ENCODE assay signal across 1 cellular context in the genomic region with DNA sequence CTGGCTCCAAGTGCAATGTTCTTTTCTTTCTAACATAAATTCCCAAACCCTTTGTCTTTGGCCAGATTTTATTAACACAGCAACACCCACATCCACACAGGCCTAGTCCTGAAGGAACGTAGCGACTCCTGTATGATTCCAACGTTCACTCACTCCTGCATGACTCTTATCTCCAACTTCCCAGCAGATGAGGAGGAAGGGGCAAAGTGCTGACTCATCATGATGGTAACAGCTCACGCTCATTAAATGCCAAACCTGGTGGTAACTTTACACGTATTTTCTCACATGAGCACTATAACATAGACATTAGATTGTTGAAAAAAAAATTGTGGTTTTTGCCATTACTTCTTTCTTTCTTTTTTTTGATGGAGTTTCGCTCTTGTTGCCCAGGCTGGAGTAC.
TF ChIP-seq lines count a peak whose summit lies in the region.

No MANE protein-coding gene starts in this region.

TF ChIP-seq in GM23338, 12 proteins besides CTCF, POLR2A, EP300 and RAD21 (continued from another document):
- TF ChIP-seq, protein P1, sequence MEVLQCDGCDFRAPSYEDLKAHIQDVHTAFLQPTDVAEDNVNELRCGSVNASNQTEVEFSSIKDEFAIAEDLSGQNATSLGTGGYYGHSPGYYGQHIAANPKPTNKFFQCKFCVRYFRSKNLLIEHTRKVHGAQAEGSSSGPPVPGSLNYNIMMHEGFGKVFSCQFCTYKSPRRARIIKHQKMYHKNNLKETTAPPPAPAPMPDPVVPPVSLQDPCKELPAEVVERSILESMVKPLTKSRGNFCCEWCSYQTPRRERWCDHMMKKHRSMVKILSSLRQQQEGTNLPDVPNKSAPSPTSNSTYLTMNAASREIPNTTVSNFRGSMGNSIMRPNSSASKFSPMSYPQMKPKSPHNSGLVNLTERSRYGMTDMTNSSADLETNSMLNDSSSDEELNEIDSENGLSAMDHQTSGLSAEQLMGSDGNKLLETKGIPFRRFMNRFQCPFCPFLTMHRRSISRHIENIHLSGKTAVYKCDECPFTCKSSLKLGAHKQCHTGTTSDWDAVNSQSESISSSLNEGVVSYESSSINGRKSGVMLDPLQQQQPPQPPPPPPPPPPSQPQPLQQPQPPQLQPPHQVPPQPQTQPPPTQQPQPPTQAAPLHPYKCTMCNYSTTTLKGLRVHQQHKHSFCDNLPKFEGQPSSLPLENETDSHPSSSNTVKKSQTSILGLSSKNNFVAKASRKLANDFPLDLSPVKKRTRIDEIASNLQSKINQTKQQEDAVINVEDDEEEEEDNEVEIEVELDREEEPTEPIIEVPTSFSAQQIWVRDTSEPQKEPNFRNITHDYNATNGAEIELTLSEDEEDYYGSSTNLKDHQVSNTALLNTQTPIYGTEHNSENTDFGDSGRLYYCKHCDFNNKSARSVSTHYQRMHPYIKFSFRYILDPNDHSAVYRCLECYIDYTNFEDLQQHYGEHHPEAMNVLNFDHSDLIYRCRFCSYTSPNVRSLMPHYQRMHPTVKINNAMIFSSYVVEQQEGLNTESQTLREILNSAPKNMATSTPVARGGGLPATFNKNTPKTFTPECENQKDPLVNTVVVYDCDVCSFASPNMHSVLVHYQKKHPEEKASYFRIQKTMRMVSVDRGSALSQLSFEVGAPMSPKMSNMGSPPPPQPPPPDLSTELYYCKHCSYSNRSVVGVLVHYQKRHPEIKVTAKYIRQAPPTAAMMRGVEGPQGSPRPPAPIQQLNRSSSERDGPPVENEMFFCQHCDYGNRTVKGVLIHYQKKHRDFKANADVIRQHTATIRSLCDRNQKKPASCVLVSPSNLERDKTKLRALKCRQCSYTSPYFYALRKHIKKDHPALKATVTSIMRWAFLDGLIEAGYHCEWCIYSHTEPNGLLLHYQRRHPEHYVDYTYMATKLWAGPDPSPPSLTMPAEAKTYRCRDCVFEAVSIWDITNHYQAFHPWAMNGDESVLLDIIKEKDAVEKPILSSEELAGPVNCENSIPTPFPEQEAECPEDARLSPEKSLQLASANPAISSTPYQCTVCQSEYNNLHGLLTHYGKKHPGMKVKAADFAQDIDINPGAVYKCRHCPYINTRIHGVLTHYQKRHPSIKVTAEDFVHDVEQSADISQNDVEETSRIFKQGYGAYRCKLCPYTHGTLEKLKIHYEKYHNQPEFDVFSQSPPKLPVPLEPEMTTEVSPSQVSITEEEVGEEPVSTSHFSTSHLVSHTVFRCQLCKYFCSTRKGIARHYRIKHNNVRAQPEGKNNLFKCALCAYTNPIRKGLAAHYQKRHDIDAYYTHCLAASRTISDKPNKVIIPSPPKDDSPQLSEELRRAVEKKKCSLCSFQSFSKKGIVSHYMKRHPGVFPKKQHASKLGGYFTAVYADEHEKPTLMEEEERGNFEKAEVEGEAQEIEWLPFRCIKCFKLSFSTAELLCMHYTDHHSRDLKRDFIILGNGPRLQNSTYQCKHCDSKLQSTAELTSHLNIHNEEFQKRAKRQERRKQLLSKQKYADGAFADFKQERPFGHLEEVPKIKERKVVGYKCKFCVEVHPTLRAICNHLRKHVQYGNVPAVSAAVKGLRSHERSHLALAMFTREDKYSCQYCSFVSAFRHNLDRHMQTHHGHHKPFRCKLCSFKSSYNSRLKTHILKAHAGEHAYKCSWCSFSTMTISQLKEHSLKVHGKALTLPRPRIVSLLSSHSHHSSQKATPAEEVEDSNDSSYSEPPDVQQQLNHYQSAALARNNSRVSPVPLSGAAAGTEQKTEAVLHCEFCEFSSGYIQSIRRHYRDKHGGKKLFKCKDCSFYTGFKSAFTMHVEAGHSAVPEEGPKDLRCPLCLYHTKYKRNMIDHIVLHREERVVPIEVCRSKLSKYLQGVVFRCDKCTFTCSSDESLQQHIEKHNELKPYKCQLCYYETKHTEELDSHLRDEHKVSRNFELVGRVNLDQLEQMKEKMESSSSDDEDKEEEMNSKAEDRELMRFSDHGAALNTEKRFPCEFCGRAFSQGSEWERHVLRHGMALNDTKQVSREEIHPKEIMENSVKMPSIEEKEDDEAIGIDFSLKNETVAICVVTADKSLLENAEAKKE (CRISPR knock-in tag; IDR thresholded peaks at IDR 0.05): no peak
- TF ChIP-seq REST (IDR thresholded peaks at IDR 0.05; ENCODE audit: unreplicated experiment): no peak
